9 cellular contexts compared by ENCODE assay signal in the genomic region with DNA sequence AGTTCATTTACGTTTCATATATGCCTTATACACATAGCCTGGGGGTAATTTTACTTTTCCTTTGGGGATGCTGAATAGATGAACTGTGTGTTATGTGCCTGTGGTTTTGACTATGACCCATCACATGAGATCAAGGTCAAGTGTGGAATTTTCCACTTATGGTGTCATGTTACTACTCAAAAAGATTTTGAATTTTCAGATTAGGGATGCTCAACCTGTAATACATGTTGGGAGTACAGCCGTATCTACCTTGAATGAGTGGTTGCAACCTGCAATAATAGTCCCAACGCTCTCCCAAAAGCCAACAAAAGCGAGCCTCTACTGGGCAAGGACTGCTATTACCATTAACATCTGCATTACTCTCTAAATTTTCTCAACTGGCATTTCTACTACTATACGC.
DNase-seq lines count a peak whose midpoint lies in the region; ATAC-seq and TF ChIP-seq lines count a peak whose summit lies in the region.
"Had no signal": no experiment of that assay in that cellular context is flagged by ENCODE, and none has a peak within 500 bp of the region (broad histone marks: within the 10 kb centered on the region; RNA-seq: fewer than 3 reads in every experiment).

No MANE protein-coding gene starts in this region.

- peaks cover 90% of the 10 kb centered on the region for H3K36me3 Mint-ChIP-seq in CD4-positive, alpha-beta T cell (ENCODE audit: low read depth)
- peaks cover 21 to 27% of the 10 kb centered on the region in 2 donors for H3K36me3 Mint-ChIP-seq in naive B cell

- H3K4me3 ChIP-seq in HFF-Myc (replicated peaks; ENCODE audit: low read depth, low read length) (no peak overlapping the region), astrocyte of the cerebellum (ENCODE audit: low read depth, low read length) (no peak overlapping the region)

- peaks cover 56% of the 10 kb centered on the region for H3K4me1 Mint-ChIP-seq in CD4-positive, alpha-beta T cell (ENCODE audit: low read depth)
- H3K4me1 Mint-ChIP-seq in naive B cell, result peaks cover 32 to 39% (median 35%) of the 10 kb centered on the region in 3 donors

- no peak overlapping the region for H3K4me3 Mint-ChIP-seq in CD4-positive, alpha-beta T cell
- peak overlapping the region in 1 of 8 donors; percentile 20 for H3K4me3 Mint-ChIP-seq in naive B cell

- peak overlapping the region; percentile 26 for H3K27ac Mint-ChIP-seq in CD4-positive, alpha-beta T cell
- peak overlapping the region in 5 of 6 donors; percentile 47 to 81 (median 67) for H3K27ac Mint-ChIP-seq in naive B cell

- no peaks in the 10 kb centered on the region for H3K9me3 Mint-ChIP-seq in CD4-positive, alpha-beta T cell
- no peaks in the 10 kb centered on the region for H3K9me3 Mint-ChIP-seq in naive B cell

- ATAC-seq in CD4-positive, alpha-beta T cell (ENCODE audit: poor library complexity), result no peak
- no peak for ATAC-seq in naive B cell (ENCODE audit: low read depth in 2 of 2)
- ATAC-seq in GM18498 (IDR thresholded peaks at IDR 0.05; ENCODE audit: unreplicated experiment), result no peak
- no peak for ATAC-seq in GM21528 (IDR thresholded peaks at IDR 0.05; ENCODE audit: low FRiP score, unreplicated experiment)

- H3K27me3 ChIP-seq in CD4-positive, alpha-beta T cell (ENCODE audit: control insufficient read depth, insufficient read depth, low read length), result no peaks in the 10 kb centered on the region

- no peak overlapping the region for H3K27ac ChIP-seq in CD4-positive, alpha-beta T cell (ENCODE audit: low read depth, low read length)

- DNase-seq in CD4-positive, alpha-beta T cell, result no peak
- DNase-seq in HFF-Myc (ENCODE audit: extremely low read depth, low read depth), result no peak
- no peak for DNase-seq in astrocyte of the cerebellum (ENCODE audit: low read depth)
- no peak for DNase-seq in naive B cell
- no peak for DNase-seq in NCI-H1436 (lab: John Stamatoyannopoulos, UW)
- no peak for DNase-seq in NCI-H2196 treated with DMSO at 0.1 percent for 48 hours (lab: John Stamatoyannopoulos, UW; ENCODE audit: unreplicated experiment)
- DNase-seq: NCI-H1930 had no signal

- in situ Hi-C loops in astrocyte of the cerebellum (cut with HindIII; ENCODE audit: low sequenced_read_pairs), result no loop called here

- CTCF ChIA-PET in CD4-positive, alpha-beta T cell (lab: Charles Lee), result no interaction called here

- intact Hi-C loops in CD4-positive, alpha-beta T cell (cut with DNase I, micrococcal nuclease), result no loop called here

- H3K27me3 Mint-ChIP-seq in CD4-positive, alpha-beta T cell, result no peaks in the 10 kb centered on the region
- H3K27me3 Mint-ChIP-seq in naive B cell, result no peaks in the 10 kb centered on the region

- H3K9me3 ChIP-seq in CD4-positive, alpha-beta T cell (ENCODE audit: control insufficient read depth, low read length), result no peaks in the 10 kb centered on the region

- POLR2A ChIA-PET in CD4-positive, alpha-beta T cell (lab: Charles Lee), result no interaction called here

- no peak for TF ChIP-seq CTCF in CD4-positive, alpha-beta T cell (IDR thresholded peaks at IDR 0.05)
- TF ChIP-seq CTCF in HFF-Myc (IDR thresholded peaks at IDR 0.05; ENCODE audit: low read depth, low read length, missing control alignments) (peak; percentile 14), astrocyte of the cerebellum (IDR thresholded peaks at IDR 0.05; ENCODE audit: low read depth, low read length, missing control alignments) (peak; percentile 23)
